In the genomic region with DNA sequence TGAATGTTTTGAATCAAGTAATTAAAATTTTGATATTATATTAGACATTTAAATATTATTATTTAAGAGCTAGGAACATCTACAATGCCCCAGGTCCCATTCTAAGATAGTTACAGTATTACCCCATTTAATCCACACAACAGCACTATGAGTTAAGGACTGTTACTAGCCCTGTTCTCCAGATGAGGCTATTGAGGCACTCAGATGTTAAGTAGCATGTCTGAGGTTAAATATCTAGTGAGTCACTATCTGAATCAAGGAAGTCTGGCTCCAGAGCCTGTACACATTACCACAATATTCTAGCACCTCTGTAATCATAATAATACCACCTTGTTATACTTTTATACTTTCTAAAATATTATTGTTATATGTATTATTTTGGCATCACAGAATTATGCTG, we compare ENCODE assay signal across 19 cellular contexts.
DNase-seq lines count a peak whose midpoint lies in the region; ATAC-seq and TF ChIP-seq lines count a peak whose summit lies in the region.
"Had no signal": no experiment of that assay in that cellular context is flagged by ENCODE, and none has a peak within 500 bp of the region (broad histone marks: within the 10 kb centered on the region; RNA-seq: fewer than 3 reads in every experiment).

No MANE protein-coding gene starts in this region.

- H3K9ac ChIP-seq in fibroblast of lung (ENCODE audit: insufficient read depth, low read length) = no peak overlapping the region

- TF ChIP-seq CTCF in fibroblast of lung (conservative IDR thresholded peaks at IDR 0.05 in 1 of 2, IDR thresholded peaks at IDR 0.05 in 1 of 2; ENCODE audit: low read depth in 1 of 2, low read length in 2 of 2) = no peak

- TF ChIP-seq POLR2A in erythroblast (IDR thresholded peaks at IDR 0.05; ENCODE audit: low read length) = no peak

- H3K4me3 ChIP-seq in fibroblast of lung (replicated peaks in 1 of 4; ENCODE audit: control extremely low read depth in 1 of 4, insufficient read depth in 1 of 4, low read depth in 3 of 4, low read length in 4 of 4) = no peak overlapping the region
- H3K4me3 ChIP-seq: body of pancreas had no signal

- no peak for ATAC-seq in HG03520 (IDR thresholded peaks at IDR 0.05; ENCODE audit: unreplicated experiment)
- ATAC-seq: body of pancreas; effector memory CD8-positive, alpha-beta T cell; right cardiac atrium had no signal

- H3K36me3 ChIP-seq in fibroblast of lung (ENCODE audit: control insufficient read depth, insufficient read depth, low read length) = no peaks in the 10 kb centered on the region

- H3K79me2 ChIP-seq in fibroblast of lung (ENCODE audit: control insufficient read depth, insufficient read depth, low read length) = no peaks in the 10 kb centered on the region

- no peaks in the 10 kb centered on the region for H4K20me1 ChIP-seq in fibroblast of lung (ENCODE audit: control insufficient read depth, extremely low read depth, insufficient read depth, low read length)

- H3K27ac ChIP-seq in fibroblast of lung (ENCODE audit: insufficient read depth, low read length) = no peak overlapping the region
- H3K27ac ChIP-seq: body of pancreas had no signal

- peak; percentile 13 for DNase-seq in GM03348 (ENCODE audit: low spot score)
- peak; percentile 67 for DNase-seq in RPMI7951 (ENCODE audit: low read depth)
- peak; percentile 14 to 83 for DNase-seq in fibroblast of lung (ENCODE audit: low read depth in 2 of 2)
- peak; percentile 79 for DNase-seq in renal cortical epithelial cell (ENCODE audit: low read depth)
- DNase-seq in HuH-7 (ENCODE audit: low spot score) = no peak
- no peak for DNase-seq in erythroblast (lab: John Stamatoyannopoulos, UW)
- DNase-seq: activated CD4-positive, alpha-beta T cell treated with anti-CD3 and anti-CD28 coated beads, Interleukin-2, amount 50 U/mL, for 4 hours; body of pancreas; CD4-positive, CD25-positive, alpha-beta regulatory T cell; effector memory CD8-positive, alpha-beta T cell; GF-D8; glutamatergic neuron; islet precursor cell; naive B cell; NCI-H524; right cardiac atrium; stimulated activated CD4-positive, alpha-beta T cell treated with anti-CD3 and anti-CD28 coated beads, Interleukin-4, amount 100 ng/mL, for 1 hour; T1000 had no signal

- no peak overlapping the region for H2AFZ ChIP-seq in fibroblast of lung (ENCODE audit: low read length)

- no peaks in the 10 kb centered on the region for H3K9me3 ChIP-seq in fibroblast of lung (ENCODE audit: control insufficient read depth, insufficient read depth, low read depth, low read length)
- H3K9me3 ChIP-seq: body of pancreas had no signal

- H3K4me1 ChIP-seq in fibroblast of lung (ENCODE audit: control insufficient read depth, extremely low read depth, insufficient read depth, low read length) = peaks cover 2% of the 10 kb centered on the region

- no peak overlapping the region for H3K4me2 ChIP-seq in fibroblast of lung (ENCODE audit: extremely low read depth, insufficient read depth, low read length)

- H3K27me3 ChIP-seq in fibroblast of lung (ENCODE audit: control insufficient read depth, insufficient read depth, low read length) = no peaks in the 10 kb centered on the region
- H3K27me3 ChIP-seq: body of pancreas had no signal

Comparison
In these comparisons a context has a peak if more than half of its experiments do, and no peak if none do; other contexts are left out.
1. DNase-seq: peak in GM03348 (single experiment), RPMI7951 (single experiment), fibroblast of lung (2 of 2) and renal cortical epithelial cell (single experiment); none in HuH-7 (single experiment) and erythroblast (0 of 2).